Comparison of ENCODE assay signal across 9 cellular contexts in genomic region chr6:17714879-17715860, GRCh38. TPM values are rescaled to one million over a fixed set of nuclear protein-coding genes. Genes with fewer than 3 reads are reported as not detected.
DNase-seq lines count a peak whose midpoint lies in the region; ATAC-seq and TF ChIP-seq lines count a peak whose summit lies in the region.
"Had no signal": no experiment of that assay in that cellular context is flagged by ENCODE, and none has a peak within 500 bp of the region (broad histone marks: within the 10 kb centered on the region; RNA-seq: fewer than 3 reads in every experiment).

No MANE protein-coding gene starts in this region.

- H4K20me1 ChIP-seq in osteoblast (ENCODE audit: insufficient read depth, low read length) = no peaks in the 10 kb centered on the region
- H4K20me1 ChIP-seq: BLaER1 had no signal

- TF ChIP-seq CTCF in astrocyte of the spinal cord (IDR thresholded peaks at IDR 0.05; ENCODE audit: low read depth, low read length) = peak; percentile 3
- TF ChIP-seq CTCF in osteoblast (IDR thresholded peaks at IDR 0.05; ENCODE audit: extremely low read depth, low read depth, low read length) = no peak

- no peaks in the 10 kb centered on the region for H3K27me3 ChIP-seq in NT2/D1 (ENCODE audit: insufficient read depth, insufficient read length)
- no peaks in the 10 kb centered on the region for H3K27me3 ChIP-seq in osteoblast (ENCODE audit: insufficient read depth, low read length)
- H3K27me3 ChIP-seq: BLaER1 had no signal

- peak overlapping the region; percentile 21 for H3K27ac ChIP-seq in osteoblast (ENCODE audit: low read depth, low read length)
- H3K27ac ChIP-seq: BLaER1 had no signal

- DNase-seq in activated CD4-positive, CD25-positive, alpha-beta regulatory T cell treated with anti-CD3 and anti-CD28 coated beads, Interleukin-2, amount 50 U/mL, for 16 hours (ENCODE audit: low read depth, low spot score) = peak; percentile 14
- no peak for DNase-seq in activated CD4-positive, CD25-positive, alpha-beta regulatory T cell (lab: John Stamatoyannopoulos, UW)
- DNase-seq in NT2/D1 (ENCODE audit: low read depth, low spot score) (peak; percentile 3), astrocyte of the spinal cord (ENCODE audit: low read depth, low spot score) (peak; percentile 93), osteoblast (ENCODE audit: insufficient read length, low spot score, missing footprints) (peak; percentile 93), SHP77 (lab: John Stamatoyannopoulos, UW) (no peak), posterior vena cava (ENCODE audit: low spot score) (no peak)

- in situ Hi-C loops in astrocyte of the spinal cord (cut with HindIII; ENCODE audit: low sequenced_read_pairs) = no loop called here

- no peaks in the 10 kb centered on the region for H3K36me3 ChIP-seq in NT2/D1 (ENCODE audit: insufficient read depth, insufficient read length, low read length)
- H3K36me3 ChIP-seq in osteoblast (ENCODE audit: insufficient read depth, low read length) = no peaks in the 10 kb centered on the region
- H3K36me3 ChIP-seq: BLaER1 had no signal

- no peak overlapping the region for H3K4me3 ChIP-seq in NT2/D1 (ENCODE audit: insufficient read length, low read depth)
- no peak overlapping the region for H3K4me3 ChIP-seq in astrocyte of the spinal cord (ENCODE audit: low read depth, low read length)
- H3K4me3 ChIP-seq in osteoblast (ENCODE audit: insufficient read depth, low read length) = no peak overlapping the region
- H3K4me3 ChIP-seq: BLaER1 had no signal

- H3K4me1 ChIP-seq in NT2/D1 (ENCODE audit: insufficient read depth, insufficient read length) = no peaks in the 10 kb centered on the region
- H3K4me1 ChIP-seq in osteoblast (ENCODE audit: insufficient read depth, low read length) = peaks cover 25% of the 10 kb centered on the region
- H3K4me1 ChIP-seq: BLaER1 had no signal

- no peaks in the 10 kb centered on the region for H3K79me2 ChIP-seq in osteoblast (ENCODE audit: insufficient read depth, low read length)

- H2AFZ ChIP-seq in osteoblast (ENCODE audit: low read length) = peak overlapping the region; percentile 72

- H3K9ac ChIP-seq in NT2/D1 (ENCODE audit: insufficient read length, low read depth) = no peak overlapping the region
- H3K9ac ChIP-seq: BLaER1 had no signal

- intact Hi-C loops in posterior vena cava (cut with DNase I) = no loop called here

- ATAC-seq in HG02759 (IDR thresholded peaks at IDR 0.05; ENCODE audit: unreplicated experiment) = peak; percentile 87

- H3K4me2 ChIP-seq in osteoblast (ENCODE audit: insufficient read depth, low read length) = peak overlapping the region; percentile 69
- H3K4me2 ChIP-seq: BLaER1 had no signal

- H3K9me3 ChIP-seq in NT2/D1 (ENCODE audit: insufficient read depth, low read length) (no peaks in the 10 kb centered on the region), osteoblast (ENCODE audit: low read depth, low read length) (no peaks in the 10 kb centered on the region)
- H3K9me3 ChIP-seq: BLaER1 had no signal

RNA-seq across cellular contexts. Expression of gene NUP153, which starts 8.4 kb away (rescaled TPM):
- total RNA-seq in osteoblast (28.6 TPM in 2 replicates), posterior vena cava (10 to 100 TPM; 22.4 to 29.1 TPM)

Comparison
In these comparisons a context has a peak if more than half of its experiments do, and no peak if none do; other contexts are left out.
1. DNase-seq: peak in activated CD4-positive, CD25-positive, alpha-beta regulatory T cell treated with anti-CD3 and anti-CD28 coated beads, Interleukin-2, amount 50 U/mL, for 16 hours (single experiment), NT2/D1 (single experiment), astrocyte of the spinal cord (single experiment) and osteoblast (single experiment); none in activated CD4-positive, CD25-positive, alpha-beta regulatory T cell (0 of 4), SHP77 (0 of 2) and posterior vena cava (single experiment).